Comparison of ENCODE assay signal across 19 cellular contexts in genomic region chr6:36946526-36946925, GRCh38. TPM values are rescaled to one million over a fixed set of nuclear protein-coding genes. Genes with fewer than 3 reads are reported as not detected.
DNase-seq lines count a peak whose midpoint lies in the region; ATAC-seq and TF ChIP-seq lines count a peak whose summit lies in the region.
"Had no signal": no experiment of that assay in that cellular context is flagged by ENCODE, and none has a peak within 500 bp of the region (broad histone marks: within the 10 kb centered on the region; RNA-seq: fewer than 3 reads in every experiment).

No MANE protein-coding gene starts in this region.

- H3K36me3 ChIP-seq in right atrium auricular region = no peaks in the 10 kb centered on the region
- no peaks in the 10 kb centered on the region for H3K36me3 ChIP-seq in RWPE2 (ENCODE audit: low read depth)
- H3K36me3 ChIP-seq in upper lobe of right lung = no peaks in the 10 kb centered on the region
- H3K36me3 ChIP-seq: BLaER1 treated with 17β-estradiol and CSF1 and Interleukin-3, amounts not matched to agents 10 nM and 100 nM had no signal

- TF ChIP-seq CTCF in right atrium auricular region (IDR thresholded peaks at IDR 0.05) (no peak), RWPE2 (IDR thresholded peaks at IDR 0.05; ENCODE audit: poor library complexity, severe bottlenecking) (no peak), upper lobe of right lung (IDR thresholded peaks at IDR 0.05) (no peak)

- H3K4me1 ChIP-seq in right atrium auricular region = no peaks in the 10 kb centered on the region
- peaks cover 12% of the 10 kb centered on the region for H3K4me1 ChIP-seq in RWPE2 (ENCODE audit: insufficient read depth, poor library complexity, severe bottlenecking)
- H3K4me1 ChIP-seq in upper lobe of right lung = no peaks in the 10 kb centered on the region

- DNase-seq in cardiac septum (ENCODE audit: low spot score) (peak; percentile 49), right atrium auricular region (ENCODE audit: low spot score) (no peak), RWPE2 (ENCODE audit: low spot score) (no peak), iPS-NIHi11 (ENCODE audit: low spot score) (peak; percentile 14), upper lobe of right lung (peak; percentile 39), DMS114 treated with DMSO at 0.1 percent for 48 hours (lab: John Stamatoyannopoulos, UW; ENCODE audit: unreplicated experiment) (no peak), T-helper 9 cell (no peak)
- DNase-seq: COR-L47, HCEC 1CT, NCI-H1436, NCI-H2081 treated with DMSO at 0.1 percent for 48 hours, NCI-H345, NCI-H526 treated with DMSO at 0.1 percent for 48 hours, PC-3 had no signal

- intact Hi-C loops in cardiac septum (cut with DNase I) = no loop called here
- intact Hi-C loops in upper lobe of right lung (cut with DNase I) = no loop called here

- ATAC-seq in RWPE2 (ENCODE audit: low read depth) = peak; percentile 19; the same call in 1 of the 3 replicates
- peak; percentile 22 for ATAC-seq in upper lobe of right lung
- ATAC-seq in esophagus mucosa = no peak
- ATAC-seq: GM12878, PC-3 had no signal

- no peak overlapping the region for H3K4me3 ChIP-seq in right atrium auricular region
- no peak overlapping the region for H3K4me3 ChIP-seq in RWPE2 (ENCODE audit: severe bottlenecking)
- H3K4me3 ChIP-seq in upper lobe of right lung = no peak overlapping the region
- H3K4me3 ChIP-seq: BLaER1 treated with 17β-estradiol and CSF1 and Interleukin-3, amounts not matched to agents 10 nM and 100 nM; GM12878 had no signal

- no peaks in the 10 kb centered on the region for H3K9me3 ChIP-seq in right atrium auricular region
- H3K9me3 ChIP-seq in RWPE2 (ENCODE audit: severe bottlenecking) = no peaks in the 10 kb centered on the region
- no peaks in the 10 kb centered on the region for H3K9me3 ChIP-seq in upper lobe of right lung
- H3K9me3 ChIP-seq: BLaER1 treated with 17β-estradiol and CSF1 and Interleukin-3, amounts not matched to agents 10 nM and 100 nM had no signal

- H3K27ac ChIP-seq in right atrium auricular region (no peak overlapping the region), RWPE2 (ENCODE audit: poor library complexity, severe bottlenecking) (no peak overlapping the region), upper lobe of right lung (no peak overlapping the region)
- H3K27ac ChIP-seq: BLaER1 treated with 17β-estradiol and CSF1 and Interleukin-3, amounts not matched to agents 10 nM and 100 nM had no signal

- H3K27me3 ChIP-seq in right atrium auricular region (no peaks in the 10 kb centered on the region), RWPE2 (ENCODE audit: insufficient read depth, poor library complexity, severe bottlenecking) (no peaks in the 10 kb centered on the region), upper lobe of right lung (no peaks in the 10 kb centered on the region)
- H3K27me3 ChIP-seq: BLaER1 treated with 17β-estradiol and CSF1 and Interleukin-3, amounts not matched to agents 10 nM and 100 nM had no signal

RNA-seq across cellular contexts. Expression of gene PI16, which starts 8.0 kb away (rescaled TPM):
- total RNA-seq in cardiac septum = 11.9 TPM
- 10 to 100 TPM; 14.2 to 48.5 TPM for total RNA-seq in right atrium auricular region
- 3.4 TPM for total RNA-seq in upper lobe of right lung
- total RNA-seq in esophagus mucosa = 0.20 TPM
- total RNA-seq: G401, GM12878, SK-MEL-5 had no signal

RNA-seq across cellular contexts. Expression of gene MTCH1, which starts 39.5 kb away (rescaled TPM):
- total RNA-seq in cardiac septum (139 TPM), right atrium auricular region (100 to 1,000 TPM; 155 to 259 TPM), upper lobe of right lung (194 TPM), esophagus mucosa (88.0 TPM)

RNA-seq across cellular contexts. Expression of gene FGD2, which starts 58.9 kb away (rescaled TPM):
- total RNA-seq in cardiac septum = 2.3 TPM
- 1 to 10 TPM; 4.9 to 8.0 TPM for total RNA-seq in right atrium auricular region
- total RNA-seq in upper lobe of right lung = 56.9 TPM
- total RNA-seq in esophagus mucosa = 9.8 TPM

Comparison
In these comparisons a context has a peak if more than half of its experiments do, and no peak if none do; other contexts are left out.
1. DNase-seq: peak in cardiac septum (single experiment), iPS-NIHi11 (single experiment) and upper lobe of right lung (single experiment); none in right atrium auricular region (single experiment), RWPE2 (single experiment), DMS114 treated with DMSO at 0.1 percent for 48 hours (single experiment) and T-helper 9 cell (single experiment).